ENCODE assay signal across 8 cellular contexts in genomic region chr4:84965558-84966381, GRCh38. TPM values are rescaled to one million over a fixed set of nuclear protein-coding genes. Genes with fewer than 3 reads are reported as not detected.
DNase-seq lines count a peak whose midpoint lies in the region; ATAC-seq, FAIRE-seq and TF ChIP-seq lines count a peak whose summit lies in the region.

No MANE protein-coding gene starts in this region.

- peaks cover 41% of the 10 kb centered on the region for H3K4me1 ChIP-seq in BLaER1
- no peaks in the 10 kb centered on the region for H3K4me1 ChIP-seq in GM12878 (ENCODE audit: control insufficient read depth, insufficient read depth, low read length)
- H3K4me1 ChIP-seq in psoas muscle, result peaks cover 23% of the 10 kb centered on the region

- peak; percentile 37 to 52 for DNase-seq in NCI-H1930 (lab: John Stamatoyannopoulos, UW)
- DNase-seq in GM12878 (ENCODE audit: low read depth, low spot score), result no peak
- DNase-seq in hippocampal formation (lab: John Stamatoyannopoulos, UW), result peak; percentile 44 to 71
- DNase-seq in psoas muscle, result peak; percentile 57 to 74
- no peak for DNase-seq in activated CD4-positive, CD25-positive, alpha-beta regulatory T cell treated with anti-CD3 and anti-CD28 coated beads, Interleukin-2, amount 50 U/mL, for 72 hours

- CTCF ChIA-PET in GM12878 (lab: Yijun Ruan, JAX), result no interaction called here

- H2AFZ ChIP-seq in GM12878 (ENCODE audit: control insufficient read depth, low read depth, low read length), result no peak overlapping the region

- in situ Hi-C loops in GM12878 (cut with MboI), result no loop called here

- 41% methylated on average over 68 of the region's 98 CpGs for WGBS in GM12878 (ENCODE audit: insufficient coverage, insufficient replicate concordance, low lambda C conversion rate, missing lambda C conversion rate)
- 1 to 2% (median 1%) methylated on average over 45 to 97 of the region's 98 CpGs for WGBS in psoas muscle, 3 donors

- TF ChIP-seq CTCF in GM12878 (IDR thresholded peaks at IDR 0.05 in 2 of 3, conservative IDR thresholded peaks at IDR 0.05 in 1 of 3; ENCODE audit: control insufficient read depth in 2 of 3, extremely low read depth in 1 of 3, insufficient read depth in 1 of 3, low read depth in 3 of 3, low read length in 3 of 3) (no peak), psoas muscle (IDR thresholded peaks at IDR 0.05) (no peak)

- H3K79me2 ChIP-seq in GM12878 (ENCODE audit: control insufficient read depth, insufficient read depth, low read length), result no peaks in the 10 kb centered on the region

- H3K4me2 ChIP-seq in BLaER1 (peak overlapping the region; percentile 86), GM12878 (ENCODE audit: control insufficient read depth, insufficient read depth) (peak overlapping the region; percentile 17; the same call in 1 of the 2 replicates)

- SMC1A ChIA-PET in GM12878 (lab: Charles Lee; ENCODE audit: uncharacterized antibody, unreplicated experiment), result no interaction called here

- TF ChIP-seq POLR2A in GM12878 (IDR thresholded peaks at IDR 0.05; ENCODE audit: low read depth, low read length), result no peak

- no peak for TF ChIP-seq EP300 in GM12878 (IDR thresholded peaks at IDR 0.05; ENCODE audit: borderline replicate concordance in 1 of 2, control insufficient read depth in 1 of 2, low read depth in 2 of 2, low read length in 2 of 2)

- FAIRE-seq in GM12878 (lab: Jason Lieb, UNC), result no peak

- RAD21 ChIA-PET in GM12878 (lab: Charles Lee; ENCODE audit: unreplicated experiment), result no interaction called here

- H4K20me1 ChIP-seq in BLaER1, result peaks cover 24% of the 10 kb centered on the region; the same call in 1 of the 2 replicates
- H4K20me1 ChIP-seq in GM12878 (ENCODE audit: control insufficient read depth, insufficient read depth), result no peaks in the 10 kb centered on the region

- intact Hi-C loops in GM12878 (cut with micrococcal nuclease; ENCODE audit: unreplicated experiment), result no loop called here
- intact Hi-C loops in psoas muscle (cut with DNase I), result loop anchor here (5.0 to 10.0 kb wide), 2 partner anchors 118 to 121 kb away; no protein-coding TSS in a partner anchor

- H3K27me3 ChIP-seq in BLaER1 (no peaks in the 10 kb centered on the region), GM12878 (replicated peaks in 1 of 2; ENCODE audit: control insufficient read depth in 2 of 2, insufficient read depth in 2 of 2, low read length in 1 of 2) (peaks cover 0 to 10% of the 10 kb centered on the region in 2 experiments; a peak in 3 of 4 replicates), psoas muscle (ENCODE audit: insufficient read depth in 3 of 3, low read length in 2 of 3) (no peaks in the 10 kb centered on the region)

- H3K9ac ChIP-seq in BLaER1 (peak overlapping the region; percentile 88), GM12878 (ENCODE audit: control insufficient read depth, insufficient read depth, low read length) (no peak overlapping the region)

- H3K27ac ChIP-seq in BLaER1, result peak overlapping the region; percentile 92
- no peak overlapping the region for H3K27ac ChIP-seq in GM12878 (ENCODE audit: control insufficient read depth, insufficient read depth)
- H3K27ac ChIP-seq in psoas muscle, result peak overlapping the region; percentile 95

- ATAC-seq in GM21423 (IDR thresholded peaks at IDR 0.05; ENCODE audit: unreplicated experiment) (peak; percentile 21), GM12878 (no peak), psoas muscle (peak; percentile 66 to 73 (median 69)), HG03439 (IDR thresholded peaks at IDR 0.05; ENCODE audit: unreplicated experiment) (no peak)

- TF ChIP-seq RAD21 in GM12878 (IDR thresholded peaks at IDR 0.05; ENCODE audit: insufficient read depth, low read depth, low read length), result no peak

- POLR2A ChIA-PET in GM12878 (lab: Charles Lee), result no interaction called here

- H3K4me3 ChIP-seq in BLaER1 (peak overlapping the region; percentile 86), GM12878 (no peak overlapping the region), psoas muscle (peak overlapping the region; percentile 89)

- H3K9me3 ChIP-seq in BLaER1, result no peaks in the 10 kb centered on the region
- no peaks in the 10 kb centered on the region for H3K9me3 ChIP-seq in GM12878 (replicated peaks; ENCODE audit: control insufficient read depth, insufficient read depth, low read length)
- no peaks in the 10 kb centered on the region for H3K9me3 ChIP-seq in psoas muscle

- no TSS peak for BruUV-seq in GM12878 (replicated peaks; lab: Mats Ljungman, UMichigan)

- H3K36me3 ChIP-seq in BLaER1 (no peaks in the 10 kb centered on the region), GM12878 (ENCODE audit: control insufficient read depth in 2 of 2, insufficient read depth in 2 of 2, low read length in 1 of 2) (no peaks in the 10 kb centered on the region), psoas muscle (ENCODE audit: insufficient read depth in 1 of 2, low read depth in 1 of 2) (no peaks in the 10 kb centered on the region)

TF ChIP-seq in GM12878, 131 proteins besides CTCF, POLR2A, EP300 and RAD21:
- TF ChIP-seq MYB (IDR thresholded peaks at IDR 0.05; ENCODE audit: borderline replicate concordance, low read depth, low read length) (no peak), SUPT20H (IDR thresholded peaks at IDR 0.05; ENCODE audit: borderline replicate concordance, control insufficient read depth, low read depth, low read length) (no peak), SUZ12 (IDR thresholded peaks at IDR 0.05; ENCODE audit: unreplicated experiment) (peak; percentile 84), CREM (IDR thresholded peaks at IDR 0.05; ENCODE audit: low read depth) (no peak)
- TF ChIP-seq, protein P1, sequence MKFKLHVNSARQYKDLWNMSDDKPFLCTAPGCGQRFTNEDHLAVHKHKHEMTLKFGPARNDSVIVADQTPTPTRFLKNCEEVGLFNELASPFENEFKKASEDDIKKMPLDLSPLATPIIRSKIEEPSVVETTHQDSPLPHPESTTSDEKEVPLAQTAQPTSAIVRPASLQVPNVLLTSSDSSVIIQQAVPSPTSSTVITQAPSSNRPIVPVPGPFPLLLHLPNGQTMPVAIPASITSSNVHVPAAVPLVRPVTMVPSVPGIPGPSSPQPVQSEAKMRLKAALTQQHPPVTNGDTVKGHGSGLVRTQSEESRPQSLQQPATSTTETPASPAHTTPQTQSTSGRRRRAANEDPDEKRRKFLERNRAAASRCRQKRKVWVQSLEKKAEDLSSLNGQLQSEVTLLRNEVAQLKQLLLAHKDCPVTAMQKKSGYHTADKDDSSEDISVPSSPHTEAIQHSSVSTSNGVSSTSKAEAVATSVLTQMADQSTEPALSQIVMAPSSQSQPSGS (IDR thresholded peaks at IDR 0.05; ENCODE audit: low read length), result no peak

RNA-seq across cellular contexts. Expression of gene WDFY3, which starts 0.7 kb away (rescaled TPM):
- total RNA-seq in GM12878 (2013; cell fraction: nucleolus; rRNA removed), result not detected in 2 replicates
- total RNA-seq in GM12878 (2014; rRNA removed) (under 0.01 and 0.23 TPM in 2 replicates), GM12878 (2014; rRNA removed; fragmentation: Illumina TruSeq; extraction: Trizol) (0.13 TPM in 1 of 2 replicates, not detected in the other), GM12878 (2021) (0.18 and 0.21 TPM in 2 replicates), psoas muscle (10 to 100 TPM; 38.2 to 54.2 (median 49.0) TPM)
- 0.04 TPM for polyA plus RNA-seq in GM12878 (2011; ENCODE audit: low read depth)
- polyA plus RNA-seq in GM12878 (2011; rRNA removed) (not detected in 2 replicates), GM12878 (2014; fragmentation: Illumina TruSeq; extraction: Trizol) (0.09 and 1.8 TPM in 2 replicates), GM12878 (2014; fragmentation: Nextera tagmentation; extraction: Ambion mirVana) (under 1 TPM in 1 of 2 experiments, not detected in 1; 0.06 TPM), GM12878 (2014; rRNA removed) (0.01 and 0.20 TPM in 2 replicates), GM12878 (2016; fragmentation: Nextera tagmentation; extraction: Ambion mirVana) (under 1 TPM; 0.01 to 0.11 TPM), psoas muscle (1 to 10 TPM; 3.2 to 10.0 (median 4.4) TPM)
- polyA plus RNA-seq in GM12878 (2011; cell fraction: cytosol; rRNA removed), result not detected in 2 replicates
- not detected in 2 replicates for polyA plus RNA-seq in GM12878 (2011; cell fraction: nucleus; rRNA removed)
- polyA plus RNA-seq in GM12878 (2012), result 0.09 and 0.10 TPM in 2 replicates
- polyA minus RNA-seq in GM12878 (2011; rRNA and poly(A)+ RNA removed), result not detected in 2 replicates
- not detected in 2 replicates for polyA minus RNA-seq in GM12878 (2011; cell fraction: cytosol; rRNA and poly(A)+ RNA removed)
- not detected in 2 replicates for polyA minus RNA-seq in GM12878 (2011; cell fraction: nucleus; rRNA and poly(A)+ RNA removed)

Comparison
In these comparisons a context has a peak if more than half of its experiments do, and no peak if none do; other contexts are left out.
1. ATAC-seq: peak in GM21423 (single experiment) and psoas muscle (4 of 4); none in GM12878 (single experiment) and HG03439 (single experiment).
2. DNase-seq: peak in NCI-H1930 (2 of 2), hippocampal formation (2 of 2) and psoas muscle (2 of 2); none in GM12878 (single experiment) and activated CD4-positive, CD25-positive, alpha-beta regulatory T cell treated with anti-CD3 and anti-CD28 coated beads, Interleukin-2, amount 50 U/mL, for 72 hours (single experiment).
3. RNA of gene WDFY3, which starts 0.7 kb away (total RNA-seq): 38.2 to 54.2 TPM in psoas muscle; under 0.01 to 0.23 TPM in GM12878; every median in the first group is over 10 times any median in the second.